Comparison of ENCODE assay signal across 21 cellular contexts in genomic region chr19:53892981-53893325, GRCh38. TPM values are rescaled to one million over a fixed set of nuclear protein-coding genes. Genes with fewer than 3 reads are reported as not detected.
A peak's percentile ranks its signal among the peaks of the same experiment; 100 is the strongest.
DNase-seq lines count a peak whose midpoint lies in the region; ATAC-seq and TF ChIP-seq lines count a peak whose summit lies in the region.
"Had no signal": no experiment of that assay in that cellular context is flagged by ENCODE, and none has a peak within 500 bp of the region (broad histone marks: within the 10 kb centered on the region; RNA-seq: fewer than 3 reads in every experiment).

No MANE protein-coding gene starts in this region.

- H3K27me3 ChIP-seq in heart left ventricle, result peaks cover 7 to 79% (median 40%) of the 10 kb centered on the region in 9 donors
- H3K27me3 ChIP-seq: testis had no signal

- intact Hi-C loops in heart left ventricle (cut with DNase I), result no loop called here

- H3K4me3 ChIP-seq in heart left ventricle, result no peak overlapping the region
- H3K4me3 ChIP-seq: esophagus muscularis mucosa, lung, prostate gland, testis had no signal

- H3K9me3 Mint-ChIP-seq in chondrocyte (ENCODE audit: low read depth), result no peaks in the 10 kb centered on the region
- H3K9me3 Mint-ChIP-seq: activated naive CD4-positive, alpha-beta T cell treated with anti-CD3 and anti-CD28 coated beads, Interleukin-2, amount 50 U/mL, for 72 hours had no signal

- no peak overlapping the region for H3K4me3 Mint-ChIP-seq in chondrocyte (ENCODE audit: unreplicated experiment)
- H3K4me3 Mint-ChIP-seq: naive thymus-derived CD4-positive, alpha-beta T cell had no signal

- H3K27ac ChIP-seq in heart left ventricle, result no peak overlapping the region
- H3K27ac ChIP-seq: brain microvascular endothelial cell, esophagus muscularis mucosa, prostate gland, testis had no signal

- H3K9me3 ChIP-seq in heart left ventricle, result no peaks in the 10 kb centered on the region
- H3K9me3 ChIP-seq: esophagus muscularis mucosa, prostate gland, testis had no signal

- no peaks in the 10 kb centered on the region for H3K4me1 Mint-ChIP-seq in chondrocyte (ENCODE audit: low read depth)

- H3K36me3 ChIP-seq in heart left ventricle, result no peaks in the 10 kb centered on the region
- H3K36me3 ChIP-seq: brain microvascular endothelial cell, esophagus muscularis mucosa, prostate gland had no signal

- TF ChIP-seq CTCF in heart left ventricle (IDR thresholded peaks at IDR 0.05), result no peak
- no peak for TF ChIP-seq CTCF in chondrocyte (IDR thresholded peaks at IDR 0.05)

- DNase-seq in 8988T, result peak; percentile 56
- DNase-seq in G401 (ENCODE audit: low spot score), result peak; percentile 36
- DNase-seq in NCI-H82 (lab: John Stamatoyannopoulos, UW), result peak; percentile 51
- DNase-seq in cerebellar cortex (ENCODE audit: low spot score), result peak; percentile 58
- no peak for DNase-seq in heart left ventricle
- no peak for DNase-seq in chondrocyte (ENCODE audit: low spot score)
- no peak for DNase-seq in DMS153 (lab: John Stamatoyannopoulos, UW)
- no peak for DNase-seq in activated CD8-positive, alpha-beta memory T cell treated with anti-CD3 and anti-CD28 coated beads, Interleukin-2, amount 50 U/mL, for 4 hours
- DNase-seq: activated T-cell treated with anti-CD3 and anti-CD28 coated beads, Interleukin-2, amount 50 U/mL, for 1 hour; brain microvascular endothelial cell; naive thymus-derived CD4-positive, alpha-beta T cell; NCI-H2171 treated with DMSO at 0.1 percent for 48 hours; small intestine; stimulated activated CD4-positive, alpha-beta T cell treated with anti-CD3 and anti-CD28 coated beads, Interleukin-4, amount 100 ng/mL, for 4 hours; stimulated activated CD8-positive, alpha-beta memory T cell treated with anti-CD3 and anti-CD28 coated beads, Interleukin-4, amount 100 ng/mL, for 48 hours; T-helper 9 cell; testis had no signal

- H3K27ac Mint-ChIP-seq in chondrocyte (ENCODE audit: unreplicated experiment), result no peak overlapping the region
- H3K27ac Mint-ChIP-seq: activated naive CD4-positive, alpha-beta T cell treated with anti-CD3 and anti-CD28 coated beads, Interleukin-2, amount 50 U/mL, for 72 hours; naive thymus-derived CD4-positive, alpha-beta T cell had no signal

- in situ Hi-C loops in G401 (cut with HindIII; ENCODE audit: low sequenced_read_pairs), result loop anchor here (10.0 kb wide), 1 partner anchor 62 kb away; no protein-coding TSS in a partner anchor

- H3K27me3 Mint-ChIP-seq in chondrocyte (ENCODE audit: low read depth), result peaks cover 46% of the 10 kb centered on the region

- H3K4me1 ChIP-seq in heart left ventricle, result peaks cover 0 to 7% (median 0%) of the 10 kb centered on the region in 12 donors
- H3K4me1 ChIP-seq: prostate gland, testis had no signal

- WGBS in heart left ventricle, 4 donors, result 48 to 59% (median 53%) methylated on average over 8 of the region's 8 CpGs

- TF ChIP-seq POLR2A in heart left ventricle (IDR thresholded peaks at IDR 0.05), result no peak

- H3K36me3 Mint-ChIP-seq in chondrocyte (ENCODE audit: low read depth), result no peaks in the 10 kb centered on the region

- no peak for ATAC-seq in heart left ventricle
- ATAC-seq: naive thymus-derived CD4-positive, alpha-beta T cell had no signal

RNA-seq across cellular contexts. Expression of gene PRKCG, which starts 11.0 kb away (rescaled TPM):
- total RNA-seq in G401 (2014; rRNA removed; shearing (Covaris generic)), result 0.17 and 1.6 TPM in 2 replicates
- total RNA-seq in heart left ventricle (under 1 TPM in 1 of 9 donors, not detected in 8; 0.09 TPM), chondrocyte (0.15 to 0.56 TPM in 2 of 3 replicates, not detected in the other)
- polyA plus RNA-seq in heart left ventricle, result not detected
- total RNA-seq: esophagus muscularis mucosa had no signal

RNA-seq across cellular contexts. Expression of gene CACNG7, which starts 16.1 kb away (rescaled TPM):
- 6.9 and 11.0 TPM in 2 replicates for total RNA-seq in G401 (2014; rRNA removed; shearing (Covaris generic))
- not detected for total RNA-seq in heart left ventricle
- not detected for polyA plus RNA-seq in heart left ventricle
- total RNA-seq in chondrocyte, result not detected in 3 replicates
- total RNA-seq: activated naive CD4-positive, alpha-beta T cell treated with anti-CD3 and anti-CD28 coated beads, Interleukin-2, amount 50 U/mL, for 72 hours; lung; naive thymus-derived CD4-positive, alpha-beta T cell; prostate gland had no signal
- polyA plus RNA-seq: lung; naive thymus-derived CD4-positive, alpha-beta T cell had no signal

RNA-seq across cellular contexts. Expression of gene MYADM, which starts 25.3 kb away (rescaled TPM):
- total RNA-seq in G401 (2014; rRNA removed; shearing (Covaris generic)), result 6.1 and 6.3 TPM in 2 replicates
- total RNA-seq in heart left ventricle, result 100 to 1,000 TPM in 8 of 9 donors, 10 to 100 TPM in 1; 99.0 to 201 (median 166) TPM
- 100 to 1,000 TPM in 1 of 2 donors, 10 to 100 TPM in 1; 75.9 to 158 TPM for polyA plus RNA-seq in heart left ventricle
- total RNA-seq in chondrocyte, result 184 to 293 TPM (median 292 TPM) in 3 replicates

Comparison
In these comparisons a context has a peak if more than half of its experiments do, and no peak if none do; other contexts are left out.
1. DNase-seq: peak in 8988T (single experiment), G401 (single experiment), NCI-H82 (single experiment) and cerebellar cortex (single experiment); none in heart left ventricle (0 of 5), chondrocyte (single experiment), DMS153 (single experiment) and activated CD8-positive, alpha-beta memory T cell treated with anti-CD3 and anti-CD28 coated beads, Interleukin-2, amount 50 U/mL, for 4 hours (single experiment).
2. RNA of gene MYADM, which starts 25.3 kb away (total RNA-seq): 184 to 293 TPM in chondrocyte and 99.0 to 201 TPM in heart left ventricle; 6.1 to 6.3 TPM in G401; every median in the first group is over 10 times any median in the second.